ENCODE assay signal across 8 cellular contexts in genomic region chr7:10889266-10889898, GRCh38.
A peak's percentile ranks its signal among the peaks of the same experiment; 100 is the strongest.
DNase-seq lines count a peak whose midpoint lies in the region; ATAC-seq, FAIRE-seq and TF ChIP-seq lines count a peak whose summit lies in the region.

No MANE protein-coding gene starts in this region.

- ATAC-seq in GM18519 (IDR thresholded peaks at IDR 0.05; ENCODE audit: low FRiP score, unreplicated experiment), result peak; percentile 97
- ATAC-seq in HG02943 (IDR thresholded peaks at IDR 0.05; ENCODE audit: low read depth, unreplicated experiment), result peak; percentile 98

- no peak overlapping the region for H3K4me3 ChIP-seq in bronchial epithelial cell (ENCODE audit: low read depth, low read length)

- peak; percentile 55 for FAIRE-seq in bronchial epithelial cell (lab: Jason Lieb, UNC)

- H3K27me3 ChIP-seq in bronchial epithelial cell (ENCODE audit: control insufficient read depth, insufficient read depth, low read length), result no peaks in the 10 kb centered on the region

- DNase-seq in Ammon's horn (ENCODE audit: low spot score), result peak; percentile 76
- peak; percentile 14 for DNase-seq in NCI-H1417 treated with DMSO at 0.1 percent for 48 hours (lab: John Stamatoyannopoulos, UW)
- peak; percentile 13 for DNase-seq in T follicular helper cell (ENCODE audit: low read depth)
- peak; percentile 52 for DNase-seq in bronchial epithelial cell (ENCODE audit: low read depth)
- peak; percentile 47 for DNase-seq in kidney glomerular epithelial cell (lab: John Stamatoyannopoulos, UW)
- peak; percentile 2 to 13 for DNase-seq in stimulated activated CD4-positive, alpha-beta T cell treated with anti-CD3 and anti-CD28 coated beads, Interleukin-4, amount 100 ng/mL, for 48 hours (ENCODE audit: low read depth in 2 of 2)

- no peaks in the 10 kb centered on the region for H3K36me3 ChIP-seq in bronchial epithelial cell (ENCODE audit: control insufficient read depth, insufficient read depth, low read length)

- peak; percentile 66 for TF ChIP-seq CTCF in bronchial epithelial cell (IDR thresholded peaks at IDR 0.05; ENCODE audit: insufficient read depth, low read length, severe bottlenecking)

Comparison
In these comparisons a context has a peak if more than half of its experiments do, and no peak if none do; other contexts are left out.
1. DNase-seq: peak in every context shown above with its lines; median percentile 76 in Ammon's horn; 52 in bronchial epithelial cell; 47 in kidney glomerular epithelial cell; 14 in NCI-H1417 treated with DMSO at 0.1 percent for 48 hours; 13 in T follicular helper cell; 8 in stimulated activated CD4-positive, alpha-beta T cell treated with anti-CD3 and anti-CD28 coated beads, Interleukin-4, amount 100 ng/mL, for 48 hours.